8 cellular contexts compared by ENCODE assay signal in the genomic region with DNA sequence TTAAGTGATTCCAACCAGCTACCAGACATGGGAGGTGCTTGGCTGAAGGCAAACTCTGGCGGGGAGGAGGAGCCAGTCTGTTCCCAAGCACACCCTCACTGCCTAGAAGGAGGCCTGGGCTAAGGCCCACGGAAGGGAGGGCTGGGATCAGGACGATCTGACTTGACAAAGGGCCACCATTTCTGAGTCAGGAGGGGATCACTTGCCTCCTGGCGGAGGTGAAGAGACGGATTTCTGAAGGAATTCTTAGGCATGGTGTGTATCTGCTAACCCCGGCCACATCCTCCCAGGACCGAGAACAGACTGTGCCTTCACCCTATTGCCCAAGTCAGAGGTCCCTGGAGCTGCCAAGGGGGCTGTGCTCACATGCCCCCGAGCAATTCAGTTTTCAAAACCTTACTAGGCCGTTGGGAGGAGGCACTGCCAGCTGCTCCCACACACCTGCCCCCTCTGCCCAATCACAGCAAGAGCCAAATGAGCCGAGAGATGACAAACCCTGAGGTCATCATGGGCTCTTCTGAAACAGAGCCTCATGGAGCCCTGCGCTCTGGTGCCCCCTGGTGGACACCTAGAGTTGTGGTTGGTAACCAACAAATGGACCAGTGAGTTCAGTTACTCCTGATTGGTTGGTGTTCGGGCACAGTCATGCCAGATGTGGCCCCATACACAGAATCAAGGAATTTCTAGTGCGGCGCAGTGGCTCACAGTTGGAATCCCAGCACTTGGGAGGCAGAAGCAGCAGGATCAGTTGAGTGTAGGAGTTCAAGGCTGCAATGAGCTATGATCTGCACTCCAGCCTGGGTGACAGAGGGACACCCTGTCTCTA. TPM values are rescaled to one million over a fixed set of nuclear protein-coding genes. Genes with fewer than 3 reads are reported as not detected.
DNase-seq lines count a peak whose midpoint lies in the region; ATAC-seq and TF ChIP-seq lines count a peak whose summit lies in the region.

No MANE protein-coding gene starts in this region.

- H3K27me3 ChIP-seq in fibroblast of lung (ENCODE audit: control insufficient read depth, insufficient read depth, low read length) (peaks cover 5% of the 10 kb centered on the region), neural cell (ENCODE audit: insufficient read depth, low read depth, low read length) (no peaks in the 10 kb centered on the region), subcutaneous abdominal adipose tissue (ENCODE audit: control insufficient read depth in 5 of 5, insufficient read depth in 4 of 5, low read length in 5 of 5) (peaks cover 0 to 4% (median 0%) of the 10 kb centered on the region in 5 donors)

- peak overlapping the region; percentile 81 for H3K27ac ChIP-seq in fibroblast of lung (ENCODE audit: insufficient read depth, low read length)
- no peak overlapping the region for H3K27ac ChIP-seq in neural cell (ENCODE audit: low read length)
- H3K27ac ChIP-seq in subcutaneous abdominal adipose tissue (ENCODE audit: low read depth, low read length), result peak overlapping the region; percentile 60

- no peaks in the 10 kb centered on the region for H3F3A ChIP-seq in neural cell (ENCODE audit: insufficient read depth, low read length, poor library complexity, severe bottlenecking)

- ATAC-seq in GM21526 (IDR thresholded peaks at IDR 0.05; ENCODE audit: low FRiP score, unreplicated experiment), result peak; percentile 85

- H3K9ac ChIP-seq in fibroblast of lung (ENCODE audit: insufficient read depth, low read length) (peak overlapping the region; percentile 23), neural cell (ENCODE audit: low read length) (no peak overlapping the region), subcutaneous abdominal adipose tissue (ENCODE audit: low read length in 5 of 5) (peak overlapping the region in 2 of 5 donors; percentile 44 to 53)

- H2AFZ ChIP-seq in fibroblast of lung (ENCODE audit: low read length), result peak overlapping the region; percentile 78
- H2AFZ ChIP-seq in neural cell (ENCODE audit: low read depth, low read length), result no peak overlapping the region

- H3K79me2 ChIP-seq in fibroblast of lung (ENCODE audit: control insufficient read depth, insufficient read depth, low read length), result no peaks in the 10 kb centered on the region
- no peaks in the 10 kb centered on the region for H3K79me2 ChIP-seq in neural cell (replicated peaks; ENCODE audit: insufficient read depth, low read length)

- TF ChIP-seq CTCF in fibroblast of lung (conservative IDR thresholded peaks at IDR 0.05 in 1 of 2, IDR thresholded peaks at IDR 0.05 in 1 of 2; ENCODE audit: low read depth in 1 of 2, low read length in 2 of 2) (peak; percentile 97 to 98), neural cell (IDR thresholded peaks at IDR 0.05; ENCODE audit: poor library complexity, severe bottlenecking) (peak; percentile 83)

- DNase-seq in CMK (ENCODE audit: low read depth) (peak; percentile 79), HuH-7.5 (ENCODE audit: low spot score) (peak; percentile 88), fibroblast of lung (ENCODE audit: low read depth in 2 of 2) (peak; percentile 96), erythroblast (lab: John Stamatoyannopoulos, UW) (no peak)
- peak; percentile 96 for DNase-seq in activated CD8-positive, alpha-beta memory T cell treated with anti-CD3 and anti-CD28 coated beads, Interleukin-2, amount 50 U/mL, for 4 hours

- H3K36me3 ChIP-seq in fibroblast of lung (ENCODE audit: control insufficient read depth, insufficient read depth, low read length) (no peaks in the 10 kb centered on the region), neural cell (ENCODE audit: insufficient read depth, low read length) (no peaks in the 10 kb centered on the region), subcutaneous abdominal adipose tissue (ENCODE audit: control insufficient read depth in 5 of 5, insufficient read depth in 5 of 5, low read length in 5 of 5) (no peaks in the 10 kb centered on the region)

- no peaks in the 10 kb centered on the region for H3K9me2 ChIP-seq in neural cell (ENCODE audit: insufficient read depth, low read length)

- H3K4me1 ChIP-seq in fibroblast of lung (ENCODE audit: control insufficient read depth, extremely low read depth, insufficient read depth, low read length), result peaks cover 4% of the 10 kb centered on the region
- H3K4me1 ChIP-seq in subcutaneous abdominal adipose tissue (ENCODE audit: control insufficient read depth in 5 of 5, insufficient read depth in 5 of 5, low read length in 5 of 5), result peaks cover 0 to 17% (median 10%) of the 10 kb centered on the region in 5 donors

- TF ChIP-seq POLR2A in erythroblast (IDR thresholded peaks at IDR 0.05; ENCODE audit: low read length), result no peak

- H4K20me1 ChIP-seq in fibroblast of lung (ENCODE audit: control insufficient read depth, extremely low read depth, insufficient read depth, low read length) (no peaks in the 10 kb centered on the region), neural cell (ENCODE audit: insufficient read depth) (no peaks in the 10 kb centered on the region)

- no peak for TF ChIP-seq EP300 in neural cell (conservative IDR thresholded peaks at IDR 0.05; ENCODE audit: poor library complexity, severe bottlenecking)

- H3K4me3 ChIP-seq in fibroblast of lung (replicated peaks in 1 of 4; ENCODE audit: control extremely low read depth in 1 of 4, insufficient read depth in 1 of 4, low read depth in 3 of 4, low read length in 4 of 4), result no peak overlapping the region
- H3K4me3 ChIP-seq in neural cell (ENCODE audit: low read length), result no peak overlapping the region
- H3K4me3 ChIP-seq in subcutaneous abdominal adipose tissue (ENCODE audit: low read depth in 1 of 5, low read length in 5 of 5), result peak overlapping the region in 1 of 5 donors; percentile 10

- peak overlapping the region; percentile 87 for H3K4me2 ChIP-seq in fibroblast of lung (ENCODE audit: extremely low read depth, insufficient read depth, low read length)
- no peak overlapping the region for H3K4me2 ChIP-seq in neural cell (ENCODE audit: low read length)

- TF ChIP-seq RAD21 in neural cell (conservative IDR thresholded peaks at IDR 0.05), result peak; percentile 72

- H3K9me3 ChIP-seq in fibroblast of lung (ENCODE audit: control insufficient read depth, insufficient read depth, low read depth, low read length) (no peaks in the 10 kb centered on the region), neural cell (ENCODE audit: low read length) (no peaks in the 10 kb centered on the region), subcutaneous abdominal adipose tissue (ENCODE audit: control insufficient read depth in 5 of 5, low read length in 5 of 5) (no peaks in the 10 kb centered on the region)

TF ChIP-seq in neural cell, 6 proteins besides CTCF, POLR2A, EP300 and RAD21:
- TF ChIP-seq, protein P1, sequence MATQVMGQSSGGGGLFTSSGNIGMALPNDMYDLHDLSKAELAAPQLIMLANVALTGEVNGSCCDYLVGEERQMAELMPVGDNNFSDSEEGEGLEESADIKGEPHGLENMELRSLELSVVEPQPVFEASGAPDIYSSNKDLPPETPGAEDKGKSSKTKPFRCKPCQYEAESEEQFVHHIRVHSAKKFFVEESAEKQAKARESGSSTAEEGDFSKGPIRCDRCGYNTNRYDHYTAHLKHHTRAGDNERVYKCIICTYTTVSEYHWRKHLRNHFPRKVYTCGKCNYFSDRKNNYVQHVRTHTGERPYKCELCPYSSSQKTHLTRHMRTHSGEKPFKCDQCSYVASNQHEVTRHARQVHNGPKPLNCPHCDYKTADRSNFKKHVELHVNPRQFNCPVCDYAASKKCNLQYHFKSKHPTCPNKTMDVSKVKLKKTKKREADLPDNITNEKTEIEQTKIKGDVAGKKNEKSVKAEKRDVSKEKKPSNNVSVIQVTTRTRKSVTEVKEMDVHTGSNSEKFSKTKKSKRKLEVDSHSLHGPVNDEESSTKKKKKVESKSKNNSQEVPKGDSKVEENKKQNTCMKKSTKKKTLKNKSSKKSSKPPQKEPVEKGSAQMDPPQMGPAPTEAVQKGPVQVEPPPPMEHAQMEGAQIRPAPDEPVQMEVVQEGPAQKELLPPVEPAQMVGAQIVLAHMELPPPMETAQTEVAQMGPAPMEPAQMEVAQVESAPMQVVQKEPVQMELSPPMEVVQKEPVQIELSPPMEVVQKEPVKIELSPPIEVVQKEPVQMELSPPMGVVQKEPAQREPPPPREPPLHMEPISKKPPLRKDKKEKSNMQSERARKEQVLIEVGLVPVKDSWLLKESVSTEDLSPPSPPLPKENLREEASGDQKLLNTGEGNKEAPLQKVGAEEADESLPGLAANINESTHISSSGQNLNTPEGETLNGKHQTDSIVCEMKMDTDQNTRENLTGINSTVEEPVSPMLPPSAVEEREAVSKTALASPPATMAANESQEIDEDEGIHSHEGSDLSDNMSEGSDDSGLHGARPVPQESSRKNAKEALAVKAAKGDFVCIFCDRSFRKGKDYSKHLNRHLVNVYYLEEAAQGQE (IDR thresholded peaks at IDR 0.05; ENCODE audit: borderline replicate concordance), result no peak
- TF ChIP-seq POLR2AphosphoS5 (IDR thresholded peaks at IDR 0.05), result peak; percentile 15
- TF ChIP-seq EZH2 (IDR thresholded peaks at IDR 0.05; ENCODE audit: borderline replicate concordance, insufficient read depth, low read length, poor library complexity, severe bottlenecking), result no peak
- peak; percentile 75 for TF ChIP-seq SMC3 (conservative IDR thresholded peaks at IDR 0.05; ENCODE audit: poor library complexity)
TF ChIP-seq in neural cell: peak in this region for 2.

RNA-seq across cellular contexts. Expression of gene TNK2, which starts 6.5 kb away (rescaled TPM):
- 6.9 and 10.7 TPM in 2 replicates for total RNA-seq in fibroblast of lung
- polyA plus RNA-seq in fibroblast of lung, result 2.5 and 3.6 TPM in 2 replicates
- polyA plus RNA-seq in fibroblast of lung (2012), result 8.7 and 14.0 TPM in 2 replicates
- 9.1 and 33.3 TPM in 2 replicates for polyA minus RNA-seq in fibroblast of lung (ENCODE audit: low replicate concordance)
- 16.3 and 22.4 TPM in 2 replicates for polyA plus RNA-seq in neural cell
- 15.4 and 21.2 TPM in 2 replicates for polyA minus RNA-seq in neural cell

Comparison
In these comparisons a context has a peak if more than half of its experiments do, and no peak if none do; other contexts are left out.
1. DNase-seq: peak in CMK (single experiment), HuH-7.5 (single experiment), activated CD8-positive, alpha-beta memory T cell treated with anti-CD3 and anti-CD28 coated beads, Interleukin-2, amount 50 U/mL, for 4 hours (single experiment) and fibroblast of lung (2 of 2); none in erythroblast (0 of 2).